8 cellular contexts compared by ENCODE assay signal in genomic region chr7:133274265-133274664, GRCh38.
"Had no signal": no experiment of that assay in that cellular context is flagged by ENCODE, and none has a peak within 500 bp of the region (broad histone marks: within the 10 kb centered on the region; RNA-seq: fewer than 3 reads in every experiment).

No MANE protein-coding gene starts in this region.

- H3K4me3 ChIP-seq: GM23248, GM23338, HAP-1 had no signal

- H3K4me3 Mint-ChIP-seq: GM23338, H9, HFFc6 had no signal

- H3K9ac ChIP-seq: GM23248 had no signal

- H3K27ac Mint-ChIP-seq: GM23338, HFFc6 had no signal

- FAIRE-seq: H54 had no signal

- H3K27ac ChIP-seq: GM23248 had no signal

- H3K9me3 ChIP-seq: HAP-1 had no signal

- H3K9me3 Mint-ChIP-seq: GM23338, H9, HFFc6 had no signal

- DNase-seq: GM23248, GOT3, H9, HCEC 1CT, HFFc6 had no signal
